17 cellular contexts compared by ENCODE assay signal in the genomic region with DNA sequence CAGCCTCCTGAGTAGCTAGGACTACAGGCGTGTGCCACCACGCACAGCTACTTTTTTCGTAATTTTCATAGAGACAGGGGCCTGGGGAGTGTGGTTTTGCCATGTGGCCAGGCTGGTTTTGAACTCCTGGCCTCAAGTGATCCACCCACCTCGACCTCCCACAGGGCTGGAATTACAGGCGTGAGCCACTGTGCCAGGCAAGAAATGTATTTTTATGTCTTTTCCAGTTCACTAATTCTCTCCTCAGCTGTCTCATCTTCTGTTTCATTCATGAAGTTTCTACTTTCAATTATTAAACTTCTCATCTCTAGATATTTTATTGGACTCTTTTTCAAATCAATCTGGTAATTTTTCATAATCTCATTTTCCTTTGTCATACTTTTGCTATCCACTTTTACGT.
DNase-seq lines count a peak whose midpoint lies in the region; ATAC-seq and TF ChIP-seq lines count a peak whose summit lies in the region.
"Had no signal": no experiment of that assay in that cellular context is flagged by ENCODE, and none has a peak within 500 bp of the region (broad histone marks: within the 10 kb centered on the region; RNA-seq: fewer than 3 reads in every experiment).

No MANE protein-coding gene starts in this region.

- no peaks in the 10 kb centered on the region for H3K9me2 ChIP-seq in Loucy (replicated peaks; ENCODE audit: low read depth, low read length)

- TF ChIP-seq POLR2A in Peyer's patch (IDR thresholded peaks at IDR 0.05) = no peak

- no peak overlapping the region for H3K9ac ChIP-seq in Loucy (ENCODE audit: low read depth, low read length, poor library complexity, severe bottlenecking)

- no peak for ATAC-seq in stimulated activated naive CD8-positive, alpha-beta T cell treated with anti-CD3 and anti-CD28 coated beads, Interleukin-15, amount 100 ng/mL, for 72 hours
- ATAC-seq in HG03469 (IDR thresholded peaks at IDR 0.05; ENCODE audit: unreplicated experiment) = no peak
- ATAC-seq: Right ventricle myocardium inferior had no signal

- H3K27me3 ChIP-seq in Loucy (ENCODE audit: insufficient read depth, low read length, poor library complexity, severe bottlenecking) (no peaks in the 10 kb centered on the region), Peyer's patch (no peaks in the 10 kb centered on the region)
- H3K27me3 ChIP-seq: colonic mucosa had no signal

- peak overlapping the region; percentile 19 for H3K4me3 ChIP-seq in Loucy (ENCODE audit: low read length, poor library complexity, severe bottlenecking)
- no peak overlapping the region for H3K4me3 ChIP-seq in Peyer's patch
- H3K4me3 ChIP-seq: colonic mucosa, lung, tibial artery had no signal

- H3F3A ChIP-seq in Loucy (ENCODE audit: low read depth) = peaks cover 12% of the 10 kb centered on the region

- H3K27ac ChIP-seq in Peyer's patch = no peak overlapping the region
- H3K27ac ChIP-seq: colonic mucosa, neutrophil, tibial artery had no signal

- H3K4me1 ChIP-seq in Loucy (ENCODE audit: insufficient read depth, low read length, poor library complexity, severe bottlenecking) = peaks cover 19% of the 10 kb centered on the region
- H3K4me1 ChIP-seq in Peyer's patch = no peaks in the 10 kb centered on the region
- H3K4me1 ChIP-seq: colonic mucosa, tibial artery had no signal

- no peak for TF ChIP-seq CTCF in Loucy (conservative IDR thresholded peaks at IDR 0.05; ENCODE audit: low read length)
- no peak for TF ChIP-seq CTCF in Peyer's patch (IDR thresholded peaks at IDR 0.05)

- peak overlapping the region; percentile 48 for H3K4me2 ChIP-seq in Loucy (ENCODE audit: low read depth, low read length, poor library complexity, severe bottlenecking)

- H3K79me2 ChIP-seq in Loucy (ENCODE audit: insufficient read depth, low read length) = no peaks in the 10 kb centered on the region

- no peaks in the 10 kb centered on the region for H4K20me1 ChIP-seq in Loucy (ENCODE audit: insufficient read depth, low read length, poor library complexity, severe bottlenecking)

- peak overlapping the region; percentile 73 for H3K27ac Mint-ChIP-seq in activated naive CD8-positive, alpha-beta T cell
- H3K27ac Mint-ChIP-seq in stimulated activated naive CD8-positive, alpha-beta T cell treated with anti-CD3 and anti-CD28 coated beads, Interleukin-15, amount 100 ng/mL, for 72 hours = no peak overlapping the region

- H3K9me3 ChIP-seq in Loucy (ENCODE audit: insufficient read depth, low read depth, low read length) = peaks cover 11% of the 10 kb centered on the region
- no peaks in the 10 kb centered on the region for H3K9me3 ChIP-seq in Peyer's patch
- H3K9me3 ChIP-seq: colonic mucosa, neutrophil had no signal

- no peaks in the 10 kb centered on the region for H3K36me3 ChIP-seq in Loucy (ENCODE audit: insufficient read depth, low read length)
- no peaks in the 10 kb centered on the region for H3K36me3 ChIP-seq in Peyer's patch
- H3K36me3 ChIP-seq: colonic mucosa, neutrophil, tibial artery had no signal

- H3K36me3 Mint-ChIP-seq in activated naive CD8-positive, alpha-beta T cell = peaks cover 4% of the 10 kb centered on the region

- peak; percentile 15 for DNase-seq in stimulated activated CD4-positive, alpha-beta T cell treated with anti-CD3 and anti-CD28 coated beads, Interleukin-15, amount 100 ng/mL, for 24 hours
- no peak for DNase-seq in stimulated activated CD4-positive, alpha-beta T cell treated with anti-CD3 and anti-CD28 coated beads, Interleukin-2, amount 100 ng/mL, for 24 hours
- no peak for DNase-seq in stimulated activated naive CD8-positive, alpha-beta T cell treated with anti-CD3 and anti-CD28 coated beads, Interleukin-15, amount 100 ng/mL, for 72 hours
- DNase-seq in Peyer's patch = no peak
- no peak for DNase-seq in NCI-H2227 treated with DMSO at 0.1 percent for 48 hours (lab: John Stamatoyannopoulos, UW)
- DNase-seq: amniotic stem cell; colonic mucosa; NCI-H1694 treated with DMSO at 0.1 percent for 48 hours; NCI-H748 treated with DMSO at 0.1 percent for 48 hours; stimulated activated naive CD4-positive, alpha-beta T cell treated with Interleukin-2 at 50 U/mL for 16 hours; tibial artery had no signal

- H3K4me3 Mint-ChIP-seq in activated naive CD8-positive, alpha-beta T cell = peak overlapping the region; percentile 32
- peak overlapping the region; percentile 64 to 73 for H3K4me3 Mint-ChIP-seq in stimulated activated naive CD8-positive, alpha-beta T cell treated with anti-CD3 and anti-CD28 coated beads, Interleukin-15, amount 100 ng/mL, for 72 hours

- H3K4me1 Mint-ChIP-seq in activated naive CD8-positive, alpha-beta T cell (ENCODE audit: low read depth) = peaks cover 41% of the 10 kb centered on the region
- peaks cover 37% of the 10 kb centered on the region for H3K4me1 Mint-ChIP-seq in stimulated activated naive CD8-positive, alpha-beta T cell treated with anti-CD3 and anti-CD28 coated beads, Interleukin-15, amount 100 ng/mL, for 72 hours

- no peaks in the 10 kb centered on the region for H3K27me3 Mint-ChIP-seq in activated naive CD8-positive, alpha-beta T cell
- peaks cover 6% of the 10 kb centered on the region for H3K27me3 Mint-ChIP-seq in stimulated activated naive CD8-positive, alpha-beta T cell treated with anti-CD3 and anti-CD28 coated beads, Interleukin-15, amount 100 ng/mL, for 72 hours

- H3K9me3 Mint-ChIP-seq in activated naive CD8-positive, alpha-beta T cell (ENCODE audit: low read depth) = peaks cover 8% of the 10 kb centered on the region
- peaks cover 20 to 33% of the 10 kb centered on the region in 2 donors for H3K9me3 Mint-ChIP-seq in stimulated activated naive CD8-positive, alpha-beta T cell treated with anti-CD3 and anti-CD28 coated beads, Interleukin-15, amount 100 ng/mL, for 72 hours

- H2AFZ ChIP-seq in Loucy (ENCODE audit: low read length) = no peak overlapping the region
